Comparison of ENCODE assay signal across 26 cellular contexts in genomic region chrX:138723301-138723700, GRCh38. TPM values are rescaled to one million over a fixed set of nuclear protein-coding genes. Genes with fewer than 3 reads are reported as not detected.
"Had no signal": no experiment of that assay in that cellular context is flagged by ENCODE, and none has a peak within 500 bp of the region (broad histone marks: within the 10 kb centered on the region; RNA-seq: fewer than 3 reads in every experiment).

No MANE protein-coding gene starts in this region.

- H3K9me3 Mint-ChIP-seq: effector memory CD8-positive, alpha-beta T cell; naive thymus-derived CD4-positive, alpha-beta T cell had no signal

- H3K4me3 ChIP-seq: coronary artery, dorsolateral prefrontal cortex, esophagus muscularis mucosa, gastroesophageal sphincter, lung, psoas muscle, right atrium auricular region, sigmoid colon, skin epidermis, stomach, thoracic aorta, transverse colon had no signal

- H3K36me3 ChIP-seq: esophagus muscularis mucosa, gastroesophageal sphincter, neutrophil, right atrium auricular region, sigmoid colon, stomach, thoracic aorta, transverse colon had no signal

- H3K4me3 Mint-ChIP-seq: effector memory CD8-positive, alpha-beta T cell; naive thymus-derived CD4-positive, alpha-beta T cell; nephron progenitor cell had no signal

- H3K27ac ChIP-seq: coronary artery, dorsolateral prefrontal cortex, epithelial cell of prostate, esophagus muscularis mucosa, gastroesophageal sphincter, neutrophil, psoas muscle, right atrium auricular region, sigmoid colon, skin epidermis, stomach, thoracic aorta, transverse colon had no signal

- ATAC-seq: effector memory CD8-positive, alpha-beta T cell; gastroesophageal sphincter; left ventricle myocardium superior; naive thymus-derived CD4-positive, alpha-beta T cell; psoas muscle had no signal

- FAIRE-seq: keratinocyte had no signal

- H3K27ac Mint-ChIP-seq: effector memory CD8-positive, alpha-beta T cell; naive thymus-derived CD4-positive, alpha-beta T cell; nephron progenitor cell had no signal

- H3K27me3 ChIP-seq: gastroesophageal sphincter, neutrophil, right atrium auricular region, sigmoid colon, stomach, transverse colon had no signal

- H3K27me3 Mint-ChIP-seq: effector memory CD8-positive, alpha-beta T cell had no signal

- H3K9me3 ChIP-seq: esophagus muscularis mucosa, gastroesophageal sphincter, neutrophil, psoas muscle, right atrium auricular region, sigmoid colon, stomach, thoracic aorta, transverse colon had no signal

- H3K4me1 ChIP-seq: psoas muscle, right atrium auricular region, sigmoid colon, stomach, transverse colon had no signal

- H3K4me1 Mint-ChIP-seq: naive thymus-derived CD4-positive, alpha-beta T cell had no signal

- H3K36me3 Mint-ChIP-seq: naive thymus-derived CD4-positive, alpha-beta T cell had no signal

- DNase-seq: dorsolateral prefrontal cortex; effector memory CD8-positive, alpha-beta T cell; glutamatergic neuron; left cardiac atrium; left ventricle myocardium superior; mesenchymal stem cell; naive thymus-derived CD4-positive, alpha-beta T cell; nephron progenitor cell; psoas muscle; sigmoid colon; stimulated activated naive CD4-positive, alpha-beta T cell; stomach; substantia nigra; transverse colon had no signal

RNA-seq across cellular contexts. Expression of gene FGF13, which starts 11.8 kb away (rescaled TPM):
- total RNA-seq: chondrocyte; fibroblast of villous mesenchyme; naive thymus-derived CD4-positive, alpha-beta T cell had no signal
